In the genomic region with DNA sequence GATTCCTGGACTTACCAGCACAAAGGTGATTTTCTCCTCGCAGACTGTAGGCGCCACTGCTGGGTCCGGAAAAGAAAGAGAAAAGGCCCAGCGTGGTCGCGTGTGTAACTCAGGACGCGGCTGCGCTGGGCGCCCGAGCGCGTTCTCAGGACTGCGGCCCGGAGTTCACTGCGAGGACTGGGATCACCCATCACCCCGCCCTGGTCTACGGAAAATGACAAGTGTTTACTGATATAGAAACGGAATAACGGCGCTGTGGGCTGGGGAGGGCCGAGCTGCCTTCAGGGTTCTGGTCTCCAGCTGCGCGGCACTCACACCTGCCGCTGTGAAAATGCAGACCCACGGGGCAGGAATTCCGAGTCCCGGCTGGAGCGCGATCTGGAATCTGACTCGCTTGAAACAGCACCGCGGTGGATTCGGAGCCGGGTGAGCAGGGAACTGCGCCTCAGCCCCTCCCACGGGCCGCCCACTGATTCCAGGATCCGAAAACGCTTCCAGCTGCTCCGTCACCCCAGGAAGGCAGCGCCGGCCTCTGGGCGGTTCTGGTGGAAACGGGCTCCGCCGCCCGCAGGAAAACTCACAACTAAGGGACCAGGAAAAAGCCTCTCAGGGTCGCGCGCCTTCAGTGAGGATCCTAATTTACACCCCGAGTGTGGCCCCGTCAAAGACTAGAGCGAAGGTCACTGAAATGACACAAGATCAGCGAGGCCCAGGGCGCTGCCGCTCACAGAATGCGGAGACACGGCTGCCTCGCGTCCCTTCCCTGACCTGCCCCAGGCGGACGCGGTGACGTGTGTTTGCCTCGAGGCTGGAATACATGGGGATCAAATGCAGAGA, we compare ENCODE assay signal across 8 cellular contexts. TPM values are rescaled to one million over a fixed set of nuclear protein-coding genes. Genes with fewer than 3 reads are reported as not detected.
DNase-seq lines count a peak whose midpoint lies in the region; ATAC-seq and TF ChIP-seq lines count a peak whose summit lies in the region.

No MANE protein-coding gene starts in this region.

- DNase-seq in NCI-H1436 (lab: John Stamatoyannopoulos, UW): peak; percentile 43
- DNase-seq in NCI-H1436 treated with DMSO at 0.1 percent for 48 hours (lab: John Stamatoyannopoulos, UW): no peak
- DNase-seq in HL-60 (ENCODE audit: low read depth in 1 of 2, low spot score in 1 of 2): peak in 1 of 2 experiments; percentile 70
- peak; percentile 80 for DNase-seq in PC-3
- peak; percentile 44 for DNase-seq in activated T-helper 1 cell treated with anti-CD3 and anti-CD28 coated beads, Interleukin-12 subunit alpha, Interleukin-12 subunit beta, Interleukin-2, Interleukin-4 antibody, amounts not matched to agents 30 ng/mL and 10 ng/mL and 1 ng/mL, durations not matched to agents 14 hours and 24 hours and 36 hours (ENCODE audit: low spot score)
- no peak for DNase-seq in esophagus squamous epithelium (lab: John Stamatoyannopoulos, UW)
- peak; percentile 55 for DNase-seq in stimulated activated naive CD4-positive, alpha-beta T cell treated with Interleukin-2 at 50 U/mL for 16 hours (lab: John Stamatoyannopoulos, UW)

- H3K9me3 Mint-ChIP-seq in activated T-helper 1 cell treated with anti-CD3 and anti-CD28 coated beads, Interleukin-12 subunit alpha, Interleukin-12 subunit beta, Interleukin-2, Interleukin-4 antibody, amounts not matched to agents 30 ng/mL and 10 ng/mL and 1 ng/mL, durations not matched to agents 14 hours and 24 hours and 36 hours: no peaks in the 10 kb centered on the region

- H3K36me3 Mint-ChIP-seq in activated T-helper 1 cell treated with anti-CD3 and anti-CD28 coated beads, Interleukin-12 subunit alpha, Interleukin-12 subunit beta, Interleukin-2, Interleukin-4 antibody, amounts not matched to agents 30 ng/mL and 10 ng/mL and 1 ng/mL, durations not matched to agents 14 hours and 24 hours and 36 hours (ENCODE audit: low read depth): peaks cover 15% of the 10 kb centered on the region

- H3K9ac ChIP-seq in PC-3 (ENCODE audit: low read length) (peak overlapping the region; percentile 58), mucosa of stomach (ENCODE audit: low read length) (peak overlapping the region; percentile 85)

- peak overlapping the region; percentile 82 for H3K4me2 ChIP-seq in PC-3 (ENCODE audit: low read length)

- H3K27ac ChIP-seq in HL-60 (replicated peaks) (no peak overlapping the region), PC-3 (ENCODE audit: low read length) (peak overlapping the region; percentile 61), esophagus squamous epithelium (peak overlapping the region; percentile 79 to 92 (median 86))

- TF ChIP-seq CTCF in HL-60 (IDR thresholded peaks at IDR 0.05; ENCODE audit: insufficient read depth, low read length): no peak
- TF ChIP-seq CTCF in PC-3 (conservative IDR thresholded peaks at IDR 0.05; ENCODE audit: low read depth, low read length): peak; percentile 41
- peak in 4 of 6 experiments; percentile 17 to 45 (median 31) for TF ChIP-seq CTCF in esophagus squamous epithelium (IDR thresholded peaks at IDR 0.05)

- 0 to 3% methylated on average over 3 to 23 of the region's 66 CpGs for WGBS in esophagus squamous epithelium, 2 donors

- peak overlapping the region; percentile 86 for H2AFZ ChIP-seq in PC-3 (ENCODE audit: low read length)

- H3K9me3 ChIP-seq in PC-3 (ENCODE audit: low read length) (no peaks in the 10 kb centered on the region), esophagus squamous epithelium (no peaks in the 10 kb centered on the region), mucosa of stomach (ENCODE audit: control insufficient read depth, low read length) (no peaks in the 10 kb centered on the region)

- ATAC-seq in PC-3: peak; percentile 93

- POLR2A ChIA-PET in PC-3 (lab: Charles Lee; ENCODE audit: unreplicated experiment): interaction anchor here (0.6 kb wide), 4 partner anchors 38 to 195 kb away, joined by 3 to 7 read pairs (median 5); no protein-coding TSS in a partner anchor

- H3K79me2 ChIP-seq in PC-3 (ENCODE audit: low read length): no peaks in the 10 kb centered on the region

- H3K4me3 ChIP-seq in HL-60 (replicated peaks; ENCODE audit: insufficient read depth, low read length) (peak overlapping the region; percentile 37), PC-3 (ENCODE audit: low read length) (peak overlapping the region; percentile 71), esophagus squamous epithelium (peak overlapping the region; percentile 32 to 69 (median 50)), mucosa of stomach (ENCODE audit: low read length) (peak overlapping the region; percentile 44)

- no peaks in the 10 kb centered on the region for H3F3A ChIP-seq in PC-3 (ENCODE audit: low read length, unreplicated experiment)

- no peaks in the 10 kb centered on the region for H4K20me1 ChIP-seq in PC-3 (ENCODE audit: low read length)

- no peaks in the 10 kb centered on the region for H3K9me2 ChIP-seq in PC-3 (replicated peaks; ENCODE audit: low read length)

- H3K36me3 ChIP-seq in PC-3 (ENCODE audit: low read depth, low read length): no peaks in the 10 kb centered on the region
- H3K36me3 ChIP-seq in esophagus squamous epithelium: no peaks in the 10 kb centered on the region
- no peaks in the 10 kb centered on the region for H3K36me3 ChIP-seq in mucosa of stomach (ENCODE audit: control insufficient read depth, insufficient read depth, low read length)

- TSS peak; percentile 70 for BruUV-seq in PC-3 (replicated peaks; lab: Mats Ljungman, UMichigan)

- intact Hi-C loops in PC-3 (cut with micrococcal nuclease): loop anchor here (2.0 kb wide), 1 partner anchor 34 kb away; a partner anchor contains a TSS
- intact Hi-C loops in activated T-helper 1 cell treated with anti-CD3 and anti-CD28 coated beads, Interleukin-12 subunit alpha, Interleukin-12 subunit beta, Interleukin-2, Interleukin-4 antibody, amounts not matched to agents 30 ng/mL and 10 ng/mL and 1 ng/mL, durations not matched to agents 14 hours and 24 hours and 36 hours (cut with micrococcal nuclease): loop anchor here (1.0 to 5.0 kb wide), 3 partner anchors 12 to 35 kb away; a partner anchor contains a TSS
- intact Hi-C loops in esophagus squamous epithelium (cut with DNase I): no loop called here

- CTCF ChIA-PET in PC-3 (lab: Charles Lee): no interaction called here

- peaks cover 15% of the 10 kb centered on the region for H3K27me3 ChIP-seq in HL-60 (ENCODE audit: insufficient read depth, poor library complexity, severe bottlenecking)
- H3K27me3 ChIP-seq in PC-3 (ENCODE audit: low read length): no peaks in the 10 kb centered on the region
- H3K27me3 ChIP-seq in esophagus squamous epithelium: peaks cover 0 to 39% (median 0%) of the 10 kb centered on the region in 4 donors
- peaks cover 19% of the 10 kb centered on the region for H3K27me3 ChIP-seq in mucosa of stomach (ENCODE audit: control insufficient read depth, insufficient read depth, low read length)

- peaks cover 45% of the 10 kb centered on the region for H3K4me1 Mint-ChIP-seq in activated T-helper 1 cell treated with anti-CD3 and anti-CD28 coated beads, Interleukin-12 subunit alpha, Interleukin-12 subunit beta, Interleukin-2, Interleukin-4 antibody, amounts not matched to agents 30 ng/mL and 10 ng/mL and 1 ng/mL, durations not matched to agents 14 hours and 24 hours and 36 hours (ENCODE audit: low read depth)

- peak overlapping the region; percentile 87 for H3K4me3 Mint-ChIP-seq in activated T-helper 1 cell treated with anti-CD3 and anti-CD28 coated beads, Interleukin-12 subunit alpha, Interleukin-12 subunit beta, Interleukin-2, Interleukin-4 antibody, amounts not matched to agents 30 ng/mL and 10 ng/mL and 1 ng/mL, durations not matched to agents 14 hours and 24 hours and 36 hours

- TF ChIP-seq POLR2A in esophagus squamous epithelium (IDR thresholded peaks at IDR 0.05): peak in 1 of 4 donors; percentile 17

- H3K27ac Mint-ChIP-seq in activated T-helper 1 cell treated with anti-CD3 and anti-CD28 coated beads, Interleukin-12 subunit alpha, Interleukin-12 subunit beta, Interleukin-2, Interleukin-4 antibody, amounts not matched to agents 30 ng/mL and 10 ng/mL and 1 ng/mL, durations not matched to agents 14 hours and 24 hours and 36 hours: peak overlapping the region; percentile 57

- H3K4me1 ChIP-seq in PC-3 (ENCODE audit: insufficient read depth, low read length) (peaks cover 16% of the 10 kb centered on the region), esophagus squamous epithelium (peaks cover 3 to 36% (median 6%) of the 10 kb centered on the region in 3 donors), mucosa of stomach (ENCODE audit: control insufficient read depth, insufficient read depth, low read length) (peaks cover 34% of the 10 kb centered on the region)

- H3K27me3 Mint-ChIP-seq in activated T-helper 1 cell treated with anti-CD3 and anti-CD28 coated beads, Interleukin-12 subunit alpha, Interleukin-12 subunit beta, Interleukin-2, Interleukin-4 antibody, amounts not matched to agents 30 ng/mL and 10 ng/mL and 1 ng/mL, durations not matched to agents 14 hours and 24 hours and 36 hours (ENCODE audit: insufficient read depth): peaks cover 56% of the 10 kb centered on the region

RNA-seq across cellular contexts. Expression of a gene that starts 34.5 kb away (rescaled TPM):
- total RNA-seq in PC-3 (2014; rRNA removed) (426 and 435 TPM in 2 replicates), esophagus squamous epithelium (1,000 to 10,000 TPM in 1 of 4 donors, 100 to 1,000 TPM in 3; 182 to 1,095 (median 304) TPM)
- 1,482 and 1,503 TPM in 2 replicates for total RNA-seq in activated T-helper 1 cell treated with anti-CD3 and anti-CD28 coated beads, Interleukin-12 subunit alpha, Interleukin-12 subunit beta, Interleukin-2, Interleukin-4 antibody, amounts not matched to agents 30 ng/mL and 10 ng/mL and 1 ng/mL, durations not matched to agents 14 hours and 24 hours and 36 hours

Comparison
In these comparisons a context has a peak if more than half of its experiments do, and no peak if none do; other contexts are left out.
1. DNase-seq: peak in NCI-H1436 (single experiment), PC-3 (single experiment), activated T-helper 1 cell treated with anti-CD3 and anti-CD28 coated beads, Interleukin-12 subunit alpha, Interleukin-12 subunit beta, Interleukin-2, Interleukin-4 antibody, amounts not matched to agents 30 ng/mL and 10 ng/mL and 1 ng/mL, durations not matched to agents 14 hours and 24 hours and 36 hours (single experiment) and stimulated activated naive CD4-positive, alpha-beta T cell treated with Interleukin-2 at 50 U/mL for 16 hours (single experiment); none in NCI-H1436 treated with DMSO at 0.1 percent for 48 hours (single experiment) and esophagus squamous epithelium (single experiment).
2. Peak in every context shown above with its lines, with median percentiles within 50 percentile points of each other: H3K4me3 ChIP-seq.